ENCODE assay signal across 31 cellular contexts in genomic region chr20:42914302-42914701, GRCh38.
"Had no signal": no experiment of that assay in that cellular context is flagged by ENCODE, and none has a peak within 500 bp of the region (broad histone marks: within the 10 kb centered on the region; RNA-seq: fewer than 3 reads in every experiment).

No MANE protein-coding gene starts in this region.

- ATAC-seq: left colon; left lung; lower lobe of right lung; natural killer cell; sciatic nerve; stimulated activated naive B cell treated with anti-CD40 and anti-IgM and Interleukin-4, amounts not matched to agents 10 μg/mL and 1 μg/mL and 100 μg/mL, for 72 hours; stimulated activated naive CD8-positive, alpha-beta T cell treated with anti-CD3 and anti-CD28 coated beads, Interleukin-15, Interleukin-2, amounts not matched to agents 100 U/mL and 50 U/mL, for 24 hours had no signal

- H3K4me3 ChIP-seq: left lung, lower lobe of right lung, neural progenitor cell, ovary, right atrium auricular region, skin epidermis, stomach, testis, thyroid gland, transverse colon, upper lobe of left lung, vagina had no signal

- FAIRE-seq: islet of Langerhans, kidney had no signal

- H3K9me3 ChIP-seq: left lung, lower lobe of right lung, neutrophil, ovary, right atrium auricular region, stomach, testis, thyroid gland, transverse colon, upper lobe of left lung, vagina had no signal

- H3K9ac ChIP-seq: neural progenitor cell had no signal

- H3K27ac ChIP-seq: left lung, lower lobe of right lung, neural progenitor cell, neutrophil, ovary, right atrium auricular region, skin epidermis, stomach, testis, thyroid gland, transverse colon, upper lobe of left lung, vagina had no signal

- H3K4me2 ChIP-seq: neural progenitor cell had no signal

- DNase-seq: hypothalamus; immature natural killer cell; kidney; left colon; left lung; lower lobe of right lung; mammary epithelial cell; mesenchymal stem cell; naive B cell; natural killer cell; nephron progenitor cell; occipital lobe; ovary; stimulated activated CD4-positive, alpha-beta T cell treated with anti-CD3 and anti-CD28 coated beads, Interleukin-12 subunit alpha, Interleukin-12 subunit beta, amount 100 ng/mL, for 4 hours; stimulated activated CD4-positive, alpha-beta T cell treated with anti-CD3 and anti-CD28 coated beads, Interleukin-15, amount 100 ng/mL, for 24 hours; stimulated activated CD4-positive, alpha-beta T cell treated with anti-CD3 and anti-CD28 coated beads, Interleukin-2, amount 100 ng/mL, for 24 hours; stimulated activated CD4-positive, alpha-beta T cell treated with anti-CD3 and anti-CD28 coated beads, Interleukin-4, amount 100 ng/mL, for 1 hour; stimulated activated naive B cell treated with anti-CD40 and anti-IgM and Interleukin-4, amounts not matched to agents 10 μg/mL and 1 μg/mL and 100 μg/mL, for 72 hours; stimulated activated naive CD8-positive, alpha-beta T cell treated with anti-CD3 and anti-CD28 coated beads, Interleukin-15, Interleukin-2, amounts not matched to agents 100 U/mL and 50 U/mL, for 24 hours; stomach; testis; thyroid gland; transverse colon; upper lobe of left lung had no signal

- H3K36me3 ChIP-seq: left lung, lower lobe of right lung, neural progenitor cell, neutrophil, ovary, right atrium auricular region, stomach, thyroid gland, transverse colon, upper lobe of left lung, vagina had no signal

- H3K27me3 ChIP-seq: left lung, neural progenitor cell, neutrophil, ovary, right atrium auricular region, stomach, testis, thyroid gland, transverse colon, upper lobe of left lung, vagina had no signal

- H2AFZ ChIP-seq: neural progenitor cell had no signal

- H3K4me1 ChIP-seq: left lung, lower lobe of right lung, neural progenitor cell, right atrium auricular region, stomach, testis, thyroid gland, transverse colon, upper lobe of left lung, vagina had no signal
